In genomic region chr1:1622578-1623094, GRCh38 we compare ENCODE assay signal across 1 cellular context.
TF ChIP-seq lines count a peak whose summit lies in the region.

No MANE protein-coding gene starts in this region.

TF ChIP-seq in H1, 55 proteins besides CTCF, POLR2A, EP300 and RAD21:
- TF ChIP-seq ATF3 (IDR thresholded peaks at IDR 0.05; ENCODE audit: insufficient read depth, low read depth, low read length) (no peak), JUND (IDR thresholded peaks at IDR 0.05; ENCODE audit: low read length) (no peak), E2F6 (IDR thresholded peaks at IDR 0.05) (no peak), BRCA1 (IDR thresholded peaks at IDR 0.05; ENCODE audit: low read depth, low read length) (no peak), BACH1 (IDR thresholded peaks at IDR 0.05; ENCODE audit: low read length) (no peak), CHD7 (IDR thresholded peaks at IDR 0.05; ENCODE audit: insufficient replicate concordance, low read length) (no peak), CBX5 (IDR thresholded peaks at IDR 0.05; ENCODE audit: low read depth, low read length) (no peak), CBX8 (IDR thresholded peaks at IDR 0.05; ENCODE audit: borderline replicate concordance, low read depth, low read length) (no peak), KDM5A (IDR thresholded peaks at IDR 0.05; ENCODE audit: low read length) (no peak), SIRT6 (IDR thresholded peaks at IDR 0.05; ENCODE audit: low read length) (no peak)
